Comparison of ENCODE assay signal across 17 cellular contexts in genomic region chr5:90193185-90193822, GRCh38.
DNase-seq lines count a peak whose midpoint lies in the region; ATAC-seq, FAIRE-seq and TF ChIP-seq lines count a peak whose summit lies in the region.
"Had no signal": no experiment of that assay in that cellular context is flagged by ENCODE, and none has a peak within 500 bp of the region (broad histone marks: within the 10 kb centered on the region; RNA-seq: fewer than 3 reads in every experiment).

No MANE protein-coding gene starts in this region.

- no peaks in the 10 kb centered on the region for H3K27me3 Mint-ChIP-seq in Calu3 (ENCODE audit: unreplicated experiment)
- H3K27me3 Mint-ChIP-seq in WTC11 (ENCODE audit: low read depth): no peaks in the 10 kb centered on the region

- no peaks in the 10 kb centered on the region for H3K4me1 ChIP-seq in mesendoderm (ENCODE audit: control insufficient read depth, low read depth, low read length)

- H3K27ac ChIP-seq in mesendoderm (ENCODE audit: low read depth, low read length): no peak overlapping the region
- H3K27ac ChIP-seq: KMS-11 had no signal

- H3K4me2 ChIP-seq in mesendoderm (ENCODE audit: low read length): no peak overlapping the region
- H3K4me2 ChIP-seq: KMS-11 had no signal

- peak; percentile 27 for DNase-seq in Calu3
- no peak for DNase-seq in WTC11 (ENCODE audit: low spot score)
- DNase-seq in mesendoderm: peak; percentile 16
- DNase-seq in mucosa of gallbladder (ENCODE audit: low spot score): no peak
- no peak for DNase-seq in GM19239 (ENCODE audit: insufficient read length, low spot score)
- no peak for DNase-seq in effector CD8-positive, alpha-beta T cell (lab: John Stamatoyannopoulos, UW)
- DNase-seq: CD8-positive, alpha-beta T cell; COR-L47; DMS53; GOT3 had no signal

- CTCF ChIA-PET in Calu3 (lab: Charles Lee) (no interaction called here), WTC11 (lab: Charles Lee) (no interaction called here)

- H3K36me3 ChIP-seq in mesendoderm (ENCODE audit: control insufficient read depth, insufficient read depth, low read length): no peaks in the 10 kb centered on the region

- H2BK15ac ChIP-seq in mesendoderm (replicated peaks; ENCODE audit: low read depth): no peak overlapping the region

- H4K8ac ChIP-seq in mesendoderm (ENCODE audit: low read depth, low read length): no peak overlapping the region

- H3K4me1 Mint-ChIP-seq in Calu3 (ENCODE audit: low read depth, unreplicated experiment): peaks cover 5% of the 10 kb centered on the region
- H3K4me1 Mint-ChIP-seq in WTC11: peaks cover 11% of the 10 kb centered on the region
- H3K4me1 Mint-ChIP-seq: CD14-positive monocyte had no signal

- no CpG with 5 or more reads among the region's 2 CpGs for WGBS in mesendoderm (ENCODE audit: extremely low coverage, insufficient coverage, low lambda C conversion rate)

- POLR2A ChIA-PET in WTC11 (lab: Charles Lee): no interaction called here

- FAIRE-seq in GM19239 (lab: Jason Lieb, UNC): no peak
- FAIRE-seq: A204.1, HepG2, HTR-8/SVneo had no signal

- H2BK5ac ChIP-seq in mesendoderm (ENCODE audit: low read length): no peak overlapping the region

- no peaks in the 10 kb centered on the region for H3K36me3 Mint-ChIP-seq in Calu3 (ENCODE audit: insufficient read depth, unreplicated experiment)
- no peaks in the 10 kb centered on the region for H3K36me3 Mint-ChIP-seq in WTC11
- H3K36me3 Mint-ChIP-seq: CD14-positive monocyte; CD8-positive, alpha-beta T cell had no signal

- no peak overlapping the region for H3K4me3 ChIP-seq in mesendoderm (ENCODE audit: low read length)

- H3K27ac Mint-ChIP-seq in Calu3 (ENCODE audit: unreplicated experiment): no peak overlapping the region
- H3K27ac Mint-ChIP-seq in WTC11: no peak overlapping the region
- H3K27ac Mint-ChIP-seq: CD14-positive monocyte; CD8-positive, alpha-beta T cell had no signal

- H3K4me3 Mint-ChIP-seq in Calu3 (ENCODE audit: low read depth, unreplicated experiment) (no peak overlapping the region), WTC11 (no peak overlapping the region)
- H3K4me3 Mint-ChIP-seq: CD14-positive monocyte; CD8-positive, alpha-beta T cell had no signal

- no peak overlapping the region for H4K5ac ChIP-seq in mesendoderm (ENCODE audit: low read length)

- BruUV-seq in Calu3 (replicated peaks; lab: Mats Ljungman, UMichigan): no TSS peak

- H3K9me3 Mint-ChIP-seq in Calu3 (ENCODE audit: low read depth, unreplicated experiment) (peaks cover 9% of the 10 kb centered on the region), WTC11 (no peaks in the 10 kb centered on the region)

- no peak overlapping the region for H3K23ac ChIP-seq in mesendoderm (ENCODE audit: low read length)

- H3K9ac ChIP-seq in mesendoderm (ENCODE audit: low read length): no peak overlapping the region
- H3K9ac ChIP-seq: KMS-11 had no signal

- no peak overlapping the region for H3K56ac ChIP-seq in mesendoderm (ENCODE audit: low read length)

- intact Hi-C loops in Calu3 (cut with micrococcal nuclease; ENCODE audit: unreplicated experiment): no loop called here

- H2BK120ac ChIP-seq in mesendoderm (ENCODE audit: low read depth, low read length): no peak overlapping the region

- TF ChIP-seq CTCF in Calu3 (IDR thresholded peaks at IDR 0.05; ENCODE audit: unreplicated experiment) (no peak), WTC11 (IDR thresholded peaks at IDR 0.05) (no peak)

- ATAC-seq in WTC11: peak; percentile 61
- no peak for ATAC-seq in GM21528 (IDR thresholded peaks at IDR 0.05; ENCODE audit: low FRiP score, unreplicated experiment)
- ATAC-seq: CD8-positive, alpha-beta T cell; HCT116; HepG2 had no signal

- H3K79me2 ChIP-seq in mesendoderm (ENCODE audit: control insufficient read depth, insufficient read depth, low read length): no peaks in the 10 kb centered on the region

- no peak overlapping the region for H3K18ac ChIP-seq in mesendoderm (ENCODE audit: low read length)

- no peak overlapping the region for H3K4ac ChIP-seq in mesendoderm (ENCODE audit: low read depth, low read length)

- no peaks in the 10 kb centered on the region for H3K79me1 ChIP-seq in mesendoderm (ENCODE audit: low read length)

- no peaks in the 10 kb centered on the region for H3K27me3 ChIP-seq in mesendoderm (ENCODE audit: insufficient read depth, low read length, poor library complexity)

- H2AK5ac ChIP-seq in mesendoderm (ENCODE audit: low read length): no peak overlapping the region

TF ChIP-seq in WTC11, 78 proteins besides CTCF, POLR2A, EP300 and RAD21:
- no peak for TF ChIP-seq FOXK1 (CRISPR knock-in tag; IDR thresholded peaks at IDR 0.05)
- TF ChIP-seq ZNF219 (CRISPR knock-in tag; IDR thresholded peaks at IDR 0.05; ENCODE audit: borderline replicate concordance): no peak
- TF ChIP-seq CDX4 (CRISPR knock-in tag; IDR thresholded peaks at IDR 0.05; ENCODE audit: borderline replicate concordance): no peak
- no peak for TF ChIP-seq TEAD4 (CRISPR knock-in tag; IDR thresholded peaks at IDR 0.05)
- TF ChIP-seq ATF6 (CRISPR knock-in tag; IDR thresholded peaks at IDR 0.05): no peak

Comparison
In these comparisons a context has a peak if more than half of its experiments do, and no peak if none do; other contexts are left out.
1. DNase-seq: peak in Calu3 (single experiment) and mesendoderm (single experiment); none in WTC11 (single experiment), mucosa of gallbladder (single experiment), GM19239 (single experiment) and effector CD8-positive, alpha-beta T cell (single experiment).